Comparison of ENCODE assay signal across 40 cellular contexts in the genomic region with DNA sequence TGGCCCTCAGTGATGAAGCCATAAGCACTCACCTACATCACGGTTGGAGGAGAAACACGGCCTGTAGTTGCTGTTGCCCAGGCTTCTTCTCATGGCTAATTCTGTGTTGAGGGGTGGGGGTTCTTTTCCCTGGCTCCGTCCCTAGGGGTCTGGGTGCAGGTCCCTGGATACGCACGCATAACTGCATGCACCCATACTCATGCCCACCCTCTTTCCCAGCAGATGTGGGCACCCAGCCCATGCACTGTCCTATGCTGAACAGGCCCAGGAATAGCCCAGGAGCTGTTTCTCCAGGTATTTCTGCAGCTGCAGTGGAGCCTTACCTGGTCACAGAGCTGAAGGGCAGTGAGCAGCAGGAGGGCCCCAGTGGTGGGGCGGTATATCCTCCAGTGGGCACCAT. TPM values are rescaled to one million over a fixed set of nuclear protein-coding genes. Genes with fewer than 3 reads are reported as not detected.
"Had no signal": no experiment of that assay in that cellular context is flagged by ENCODE, and none has a peak within 500 bp of the region (broad histone marks: within the 10 kb centered on the region; RNA-seq: fewer than 3 reads in every experiment).

No MANE protein-coding gene starts in this region.

- H3K9me3 Mint-ChIP-seq: activated naive CD4-positive, alpha-beta T cell treated with anti-CD3 and anti-CD28 coated beads for 36 hours; activated naive CD4-positive, alpha-beta T cell treated with anti-CD3 and anti-CD28 coated beads, Interleukin-2, amount 10 ng/mL, durations not matched to agents 7 days and 5 days; activated naive CD4-positive, alpha-beta T cell treated with anti-CD3 and anti-CD28 coated beads, Interleukin-2, amount 50 U/mL, for 24 hours; activated naive CD4-positive, alpha-beta T cell treated with anti-CD3 and anti-CD28 coated beads, Interleukin-2, amount 50 U/mL, for 72 hours; activated naive CD8-positive, alpha-beta T cell treated with anti-CD3 and anti-CD28 coated beads for 36 hours; activated naive CD8-positive, alpha-beta T cell treated with anti-CD3 and anti-CD28 coated beads, Interleukin-2, amount 10 ng/mL, durations not matched to agents 7 days and 5 days; activated naive CD8-positive, alpha-beta T cell treated with anti-CD3 and anti-CD28 coated beads, Interleukin-2, amount 50 U/mL, for 24 hours; activated T-cell treated with anti-CD3 and anti-CD28 coated beads, Interleukin-2, amount 50 U/mL, for 24 hours; activated T-cell treated with anti-CD3 and anti-CD28 coated beads, Interleukin-2, amount 50 U/mL, for 4 hours; activated T-cell treated with anti-CD3 and anti-CD28 coated beads, Interleukin-2, amount 50 U/mL, for 72 hours; activated T-helper 1 cell treated with anti-CD3 and anti-CD28 coated beads, Interleukin-12 subunit alpha, Interleukin-12 subunit beta, Interleukin-2, Interleukin-4 antibody, amounts not matched to agents 30 ng/mL and 10 ng/mL and 1 ng/mL, durations not matched to agents 14 hours and 24 hours and 36 hours; activated T-helper 17 cell treated with anti-CD3 and anti-CD28 coated beads, Interleukin-2, amount 50 U/mL, for 72 hours; activated T-helper 2 cell treated with anti-CD3 and anti-CD28 coated beads, Interferon-gamma antibody, Interleukin-2, Interleukin-4, amounts not matched to agents 10 μg/mL and 5 μg/mL and 100 μg/mL, durations not matched to agents 14 hours and 24 hours and 36 hours; brain; central memory CD8-positive, alpha-beta T cell had no signal

- H3K4me1 Mint-ChIP-seq: activated naive CD4-positive, alpha-beta T cell treated with anti-CD3 and anti-CD28 coated beads, Interleukin-2, amount 10 ng/mL, durations not matched to agents 7 days and 5 days; central memory CD8-positive, alpha-beta T cell had no signal

- H3K4me1 ChIP-seq: ascending aorta, breast epithelium had no signal

- H3K36me3 ChIP-seq: adrenal gland, ascending aorta, brain microvascular endothelial cell, breast epithelium, cardiac muscle cell had no signal

- H3K4me3 Mint-ChIP-seq: activated naive CD4-positive, alpha-beta T cell treated with anti-CD3 and anti-CD28 coated beads for 36 hours; activated naive CD4-positive, alpha-beta T cell treated with anti-CD3 and anti-CD28 coated beads, Interleukin-2, amount 10 ng/mL, durations not matched to agents 7 days and 5 days; activated naive CD4-positive, alpha-beta T cell treated with anti-CD3 and anti-CD28 coated beads, Interleukin-2, amount 50 U/mL, for 24 hours; activated naive CD8-positive, alpha-beta T cell; activated naive CD8-positive, alpha-beta T cell treated with anti-CD3 and anti-CD28 coated beads for 36 hours; activated naive CD8-positive, alpha-beta T cell treated with anti-CD3 and anti-CD28 coated beads, Interleukin-2, amount 10 ng/mL, durations not matched to agents 7 days and 5 days; activated naive CD8-positive, alpha-beta T cell treated with anti-CD3 and anti-CD28 coated beads, Interleukin-2, amount 50 U/mL, for 24 hours; activated T-cell treated with anti-CD3 and anti-CD28 coated beads, Interleukin-2, amount 50 U/mL, for 24 hours; activated T-cell treated with anti-CD3 and anti-CD28 coated beads, Interleukin-2, amount 50 U/mL, for 4 hours; activated T-cell treated with anti-CD3 and anti-CD28 coated beads, Interleukin-2, amount 50 U/mL, for 72 hours; activated T-helper 1 cell treated with anti-CD3 and anti-CD28 coated beads, Interleukin-12 subunit alpha, Interleukin-12 subunit beta, Interleukin-2, Interleukin-4 antibody, amounts not matched to agents 30 ng/mL and 10 ng/mL and 1 ng/mL, durations not matched to agents 14 hours and 24 hours and 36 hours; activated T-helper 17 cell treated with anti-CD3 and anti-CD28 coated beads, Interleukin-2, amount 50 U/mL, for 72 hours; brain; central memory CD8-positive, alpha-beta T cell had no signal

- H3K9me3 ChIP-seq: adrenal gland, ascending aorta, body of pancreas, breast epithelium had no signal

- H3K36me3 Mint-ChIP-seq: activated naive CD4-positive, alpha-beta T cell treated with anti-CD3 and anti-CD28 coated beads, Interleukin-2, amount 10 ng/mL, durations not matched to agents 7 days and 5 days; activated naive CD4-positive, alpha-beta T cell treated with anti-CD3 and anti-CD28 coated beads, Interleukin-2, amount 50 U/mL, for 72 hours; activated naive CD8-positive, alpha-beta T cell; activated naive CD8-positive, alpha-beta T cell treated with anti-CD3 and anti-CD28 coated beads for 36 hours; activated naive CD8-positive, alpha-beta T cell treated with anti-CD3 and anti-CD28 coated beads, Interleukin-2, amount 10 ng/mL, durations not matched to agents 7 days and 5 days; brain had no signal

- H3K4me3 ChIP-seq: adrenal gland, ascending aorta, body of pancreas, breast epithelium, cardiac muscle cell had no signal

- ATAC-seq: activated naive CD4-positive, alpha-beta T cell treated with anti-CD3 and anti-CD28 coated beads, Interleukin-2, amount 50 U/mL, for 72 hours; activated naive CD8-positive, alpha-beta T cell treated with anti-CD3 and anti-CD28 coated beads, Interleukin-2, amount 50 U/mL, for 24 hours; activated T-cell treated with anti-CD3 and anti-CD28 coated beads, Interleukin-2, amount 50 U/mL, for 4 hours; activated T-cell treated with anti-CD3 and anti-CD28 coated beads, Interleukin-2, amount 50 U/mL, for 72 hours; activated T-helper 17 cell treated with anti-CD3 and anti-CD28 coated beads, Interleukin-2, amount 50 U/mL, for 72 hours; body of pancreas had no signal

- H3K27me3 Mint-ChIP-seq: activated naive CD8-positive, alpha-beta T cell; activated naive CD8-positive, alpha-beta T cell treated with anti-CD3 and anti-CD28 coated beads for 36 hours; activated T-cell treated with anti-CD3 and anti-CD28 coated beads, Interleukin-2, amount 50 U/mL, for 24 hours had no signal

- H3K27ac ChIP-seq: adrenal gland, ascending aorta, body of pancreas, brain microvascular endothelial cell, breast epithelium, cardiac muscle cell had no signal

- H3K27ac Mint-ChIP-seq: activated naive CD4-positive, alpha-beta T cell treated with anti-CD3 and anti-CD28 coated beads for 36 hours; activated naive CD4-positive, alpha-beta T cell treated with anti-CD3 and anti-CD28 coated beads, Interleukin-2, amount 10 ng/mL, durations not matched to agents 7 days and 5 days; activated naive CD4-positive, alpha-beta T cell treated with anti-CD3 and anti-CD28 coated beads, Interleukin-2, amount 50 U/mL, for 24 hours; activated naive CD4-positive, alpha-beta T cell treated with anti-CD3 and anti-CD28 coated beads, Interleukin-2, amount 50 U/mL, for 72 hours; activated naive CD8-positive, alpha-beta T cell; activated naive CD8-positive, alpha-beta T cell treated with anti-CD3 and anti-CD28 coated beads for 36 hours; activated naive CD8-positive, alpha-beta T cell treated with anti-CD3 and anti-CD28 coated beads, Interleukin-2, amount 10 ng/mL, durations not matched to agents 7 days and 5 days; activated naive CD8-positive, alpha-beta T cell treated with anti-CD3 and anti-CD28 coated beads, Interleukin-2, amount 50 U/mL, for 24 hours; activated T-cell treated with anti-CD3 and anti-CD28 coated beads, Interleukin-2, amount 50 U/mL, for 24 hours; activated T-cell treated with anti-CD3 and anti-CD28 coated beads, Interleukin-2, amount 50 U/mL, for 72 hours; activated T-helper 1 cell treated with anti-CD3 and anti-CD28 coated beads, Interleukin-12 subunit alpha, Interleukin-12 subunit beta, Interleukin-2, Interleukin-4 antibody, amounts not matched to agents 30 ng/mL and 10 ng/mL and 1 ng/mL, durations not matched to agents 14 hours and 24 hours and 36 hours; activated T-helper 17 cell treated with anti-CD3 and anti-CD28 coated beads, Interleukin-2, amount 50 U/mL, for 72 hours; activated T-helper 2 cell treated with anti-CD3 and anti-CD28 coated beads, Interferon-gamma antibody, Interleukin-2, Interleukin-4, amounts not matched to agents 10 μg/mL and 5 μg/mL and 100 μg/mL, durations not matched to agents 14 hours and 24 hours and 36 hours; brain had no signal

- DNase-seq: activated effector memory CD4-positive, alpha-beta T cell treated with anti-CD3 and anti-CD28 coated beads, Interleukin-2, amount 50 U/mL, for 16 hours; activated effector memory CD4-positive, alpha-beta T cell treated with Interleukin-2 at 50 U/mL for 16 hours; activated gamma-delta T cell; activated gamma-delta T cell treated with Interleukin-2 at 50 U/mL for 16 hours; activated naive CD4-positive, alpha-beta T cell; activated naive CD4-positive, alpha-beta T cell treated with anti-CD3 and anti-CD28 coated beads for 36 hours; activated naive CD4-positive, alpha-beta T cell treated with anti-CD3 and anti-CD28 coated beads, Interleukin-2, amount 10 ng/mL, durations not matched to agents 7 days and 5 days; activated naive CD4-positive, alpha-beta T cell treated with anti-CD3 and anti-CD28 coated beads, Interleukin-2, amount 50 U/mL, for 16 hours; activated naive CD4-positive, alpha-beta T cell treated with Interleukin-2 at 50 U/mL for 16 hours; activated naive CD8-positive, alpha-beta T cell treated with anti-CD3 and anti-CD28 coated beads for 36 hours; activated naive CD8-positive, alpha-beta T cell treated with anti-CD3 and anti-CD28 coated beads, Interleukin-2, amount 10 ng/mL, durations not matched to agents 7 days and 5 days; activated naive CD8-positive, alpha-beta T cell treated with anti-CD3 and anti-CD28 coated beads, Interleukin-2, amount 50 U/mL, for 24 hours; activated T-cell treated with anti-CD3 and anti-CD28 coated beads, Interleukin-2, amount 50 U/mL, for 1 hour; activated T-cell treated with anti-CD3 and anti-CD28 coated beads, Interleukin-2, amount 50 U/mL, for 24 hours; activated T-cell treated with anti-CD3 and anti-CD28 coated beads, Interleukin-2, amount 50 U/mL, for 4 hours; activated T-cell treated with anti-CD3 and anti-CD28 coated beads, Interleukin-2, amount 50 U/mL, for 48 hours; activated T-cell treated with anti-CD3 and anti-CD28 coated beads, Interleukin-2, amount 50 U/mL, for 72 hours; adrenal gland; amniotic stem cell; amygdala; anterior cingulate cortex; aorta; body of pancreas; brain microvascular endothelial cell; caudate nucleus; central memory CD4-positive, alpha-beta T cell; cerebellar nuclear complex had no signal

- H3K27me3 ChIP-seq: adrenal gland, ascending aorta, body of pancreas, brain microvascular endothelial cell, breast epithelium had no signal

RNA-seq across cellular contexts. Expression of gene ST6GALNAC1, which starts 18.1 kb away (rescaled TPM):
- total RNA-seq: activated naive CD8-positive, alpha-beta T cell treated with anti-CD3 and anti-CD28 coated beads for 36 hours; activated naive CD8-positive, alpha-beta T cell treated with anti-CD3 and anti-CD28 coated beads, Interleukin-2, amount 10 ng/mL, durations not matched to agents 7 days and 5 days; astrocyte; cardiac muscle cell; chondrocyte had no signal
- polyA plus RNA-seq: cardiac muscle cell had no signal

RNA-seq across cellular contexts. Expression of gene ST6GALNAC2, which starts 39.8 kb away (rescaled TPM):
- total RNA-seq: activated naive CD4-positive, alpha-beta T cell treated with anti-CD3 and anti-CD28 coated beads for 36 hours; activated naive CD4-positive, alpha-beta T cell treated with anti-CD3 and anti-CD28 coated beads, Interleukin-2, amount 50 U/mL, for 72 hours; activated naive CD8-positive, alpha-beta T cell treated with anti-CD3 and anti-CD28 coated beads for 36 hours; activated T-cell treated with anti-CD3 and anti-CD28 coated beads, Interleukin-2, amount 50 U/mL, for 4 hours; activated T-helper 1 cell treated with anti-CD3 and anti-CD28 coated beads, Interleukin-12 subunit alpha, Interleukin-12 subunit beta, Interleukin-2, Interleukin-4 antibody, amounts not matched to agents 30 ng/mL and 10 ng/mL and 1 ng/mL, durations not matched to agents 14 hours and 24 hours and 36 hours had no signal
